In genomic region chr11:128624269-128625170, GRCh38 we compare ENCODE assay signal across 8 cellular contexts. TPM values are rescaled to one million over a fixed set of nuclear protein-coding genes. Genes with fewer than 3 reads are reported as not detected.
A peak's percentile ranks its signal among the peaks of the same experiment; 100 is the strongest.
DNase-seq lines count a peak whose midpoint lies in the region; ATAC-seq and TF ChIP-seq lines count a peak whose summit lies in the region.

No MANE protein-coding gene starts in this region.

- H3K9me3 ChIP-seq in right lobe of liver (no peaks in the 10 kb centered on the region), esophagus muscularis mucosa (no peaks in the 10 kb centered on the region)

- H3K4me3 ChIP-seq in right lobe of liver (no peak overlapping the region), esophagus muscularis mucosa (no peak overlapping the region)

- H3K27me3 ChIP-seq in right lobe of liver (no peaks in the 10 kb centered on the region), esophagus muscularis mucosa (no peaks in the 10 kb centered on the region)

- peak; percentile 55 for ATAC-seq in HG03342 (IDR thresholded peaks at IDR 0.05; ENCODE audit: unreplicated experiment)
- ATAC-seq in right lobe of liver, result peak; percentile 85 to 92 (median 88)
- ATAC-seq in sciatic nerve, result no peak

- H3K36me3 ChIP-seq in right lobe of liver, result no peaks in the 10 kb centered on the region
- H3K36me3 ChIP-seq in esophagus muscularis mucosa, result no peaks in the 10 kb centered on the region

- no peaks in the 10 kb centered on the region for H3K36me3 Mint-ChIP-seq in activated CD4-positive, alpha-beta T cell treated with anti-CD3 and anti-CD28 coated beads, Interleukin-2, amount 10 ng/mL, durations not matched to agents 24 days and 14 days (ENCODE audit: low read depth)

- peak overlapping the region; percentile 93 for H3K27ac Mint-ChIP-seq in activated CD4-positive, alpha-beta T cell treated with anti-CD3 and anti-CD28 coated beads, Interleukin-2, amount 10 ng/mL, durations not matched to agents 24 days and 14 days

- H3K27ac ChIP-seq in right lobe of liver, result peak overlapping the region; percentile 42 to 83 (median 48)
- no peak overlapping the region for H3K27ac ChIP-seq in esophagus muscularis mucosa (replicated peaks in 1 of 4)

- TF ChIP-seq CTCF in right lobe of liver (IDR thresholded peaks at IDR 0.05), result no peak
- no peak for TF ChIP-seq CTCF in esophagus muscularis mucosa (IDR thresholded peaks at IDR 0.05)

- no peaks in the 10 kb centered on the region for H3K27me3 Mint-ChIP-seq in activated CD4-positive, alpha-beta T cell treated with anti-CD3 and anti-CD28 coated beads, Interleukin-2, amount 10 ng/mL, durations not matched to agents 24 days and 14 days

- H3K4me3 Mint-ChIP-seq in activated CD4-positive, alpha-beta T cell treated with anti-CD3 and anti-CD28 coated beads, Interleukin-2, amount 10 ng/mL, durations not matched to agents 24 days and 14 days, result peak overlapping the region; percentile 74

- WGBS in right lobe of liver (ENCODE audit: insufficient coverage, low coverage, low lambda C conversion rate, missing lambda C conversion rate), result 39% methylated on average over 9 of the region's 18 CpGs
- 82% methylated on average over 18 of the region's 18 CpGs for WGBS in esophagus muscularis mucosa

- no peak for TF ChIP-seq POLR2A in right lobe of liver (IDR thresholded peaks at IDR 0.05)
- no peak for TF ChIP-seq POLR2A in esophagus muscularis mucosa (IDR thresholded peaks at IDR 0.05; ENCODE audit: low read depth)

- intact Hi-C loops in activated CD4-positive, alpha-beta T cell treated with anti-CD3 and anti-CD28 coated beads, Interleukin-2, amount 10 ng/mL, durations not matched to agents 24 days and 14 days (cut with micrococcal nuclease), result loop anchor here (1.0 kb wide), 1 partner anchor 44 kb away; no protein-coding TSS in a partner anchor
- intact Hi-C loops in right lobe of liver (cut with DNase I) (no loop called here), esophagus muscularis mucosa (cut with DNase I) (no loop called here), sciatic nerve (cut with DNase I) (loop anchor here (10.0 kb wide), 1 partner anchor 450 kb away; no protein-coding TSS in a partner anchor)

- no peaks in the 10 kb centered on the region for H3K9me3 Mint-ChIP-seq in activated CD4-positive, alpha-beta T cell treated with anti-CD3 and anti-CD28 coated beads, Interleukin-2, amount 10 ng/mL, durations not matched to agents 24 days and 14 days

- H3K4me1 ChIP-seq in right lobe of liver, result peaks cover 0 to 33% (median 13%) of the 10 kb centered on the region in 4 donors
- peaks cover 2 to 16% (median 5%) of the 10 kb centered on the region in 4 donors for H3K4me1 ChIP-seq in esophagus muscularis mucosa

- no peak for TF ChIP-seq EP300 in esophagus muscularis mucosa (IDR thresholded peaks at IDR 0.05)

- peak; percentile 56 for DNase-seq in GM19238 (ENCODE audit: insufficient read length, low spot score)
- peak; percentile 85 for DNase-seq in activated CD4-positive, alpha-beta T cell treated with anti-CD3 and anti-CD28 coated beads, Interleukin-2, amount 10 ng/mL, durations not matched to agents 24 days and 14 days
- DNase-seq in right lobe of liver, result peak; percentile 84 to 90 (median 90)
- DNase-seq in DMS114 treated with DMSO at 0.1 percent for 48 hours (lab: John Stamatoyannopoulos, UW; ENCODE audit: unreplicated experiment), result no peak
- DNase-seq in midbrain (lab: John Stamatoyannopoulos, UW), result no peak
- DNase-seq in esophagus muscularis mucosa (ENCODE audit: extremely low spot score), result no peak
- no peak for DNase-seq in sciatic nerve (ENCODE audit: low spot score)

- peaks cover 77% of the 10 kb centered on the region for H3K4me1 Mint-ChIP-seq in activated CD4-positive, alpha-beta T cell treated with anti-CD3 and anti-CD28 coated beads, Interleukin-2, amount 10 ng/mL, durations not matched to agents 24 days and 14 days

RNA-seq across cellular contexts. Expression of gene ETS1, which starts 37.2 kb away (rescaled TPM):
- 449 and 454 TPM in 2 replicates for total RNA-seq in activated CD4-positive, alpha-beta T cell treated with anti-CD3 and anti-CD28 coated beads, Interleukin-2, amount 10 ng/mL, durations not matched to agents 24 days and 14 days
- total RNA-seq in right lobe of liver (10 to 100 TPM; 14.2 to 37.2 (median 23.3) TPM), esophagus muscularis mucosa (10 to 100 TPM; 39.5 to 74.4 (median 59.7) TPM), sciatic nerve (90.8 TPM)

Comparison
In these comparisons a context has a peak if more than half of its experiments do, and no peak if none do; other contexts are left out.
1. DNase-seq: peak in GM19238 (single experiment), activated CD4-positive, alpha-beta T cell treated with anti-CD3 and anti-CD28 coated beads, Interleukin-2, amount 10 ng/mL, durations not matched to agents 24 days and 14 days (single experiment) and right lobe of liver (3 of 3); none in DMS114 treated with DMSO at 0.1 percent for 48 hours (single experiment), midbrain (single experiment), esophagus muscularis mucosa (single experiment) and sciatic nerve (single experiment).
2. H3K27ac ChIP-seq: peak in right lobe of liver (3 of 3); none in esophagus muscularis mucosa (0 of 4).
3. intact Hi-C loops: an anchor here in activated CD4-positive, alpha-beta T cell treated with anti-CD3 and anti-CD28 coated beads, Interleukin-2, amount 10 ng/mL, durations not matched to agents 24 days and 14 days (1.0 kb wide) and sciatic nerve (10.0 kb wide); none called in right lobe of liver and esophagus muscularis mucosa.